In genomic region chr11:16561150-16561549, GRCh38 we compare ENCODE assay signal across 19 cellular contexts.
"Had no signal": no experiment of that assay in that cellular context is flagged by ENCODE, and none has a peak within 500 bp of the region (broad histone marks: within the 10 kb centered on the region; RNA-seq: fewer than 3 reads in every experiment).

No MANE protein-coding gene starts in this region.

- DNase-seq: dermis blood vessel endothelial cell; effector memory CD4-positive, alpha-beta T cell; left ventricle myocardium superior; lower lobe of right lung; naive B cell; pancreas; right lobe of liver; small intestine; stimulated activated CD4-positive, alpha-beta T cell treated with anti-CD3 and anti-CD28 coated beads, Interleukin-15, amount 100 ng/mL, for 24 hours; stimulated activated CD4-positive, alpha-beta T cell treated with anti-CD3 and anti-CD28 coated beads, Interleukin-2, amount 100 ng/mL, for 48 hours; stimulated activated naive B cell treated with anti-CD40 and anti-IgM and Interleukin-4, amounts not matched to agents 10 μg/mL and 1 μg/mL and 100 μg/mL, for 72 hours; transverse colon; upper lobe of right lung; uterus had no signal

- H3K27ac ChIP-seq: coronary artery, esophagus muscularis mucosa, lower lobe of right lung, neutrophil, pancreas, right lobe of liver, suprapubic skin, transverse colon, upper lobe of right lung, uterus had no signal

- H3K27me3 ChIP-seq: esophagus muscularis mucosa, neutrophil, pancreas, right lobe of liver, suprapubic skin, transverse colon, upper lobe of right lung, uterus had no signal

- ATAC-seq: left ventricle myocardium superior; lower lobe of right lung; natural killer cell treated with Interleukin-12 subunit alpha and Interleukin-12 subunit beta and Interleukin-15 and Interleukin-18, amount 100 ng/mL, for 72 hours; pancreas; right lobe of liver; stimulated activated naive B cell treated with anti-CD40 and anti-IgM and Interleukin-4, amounts not matched to agents 10 μg/mL and 1 μg/mL and 100 μg/mL, for 72 hours; upper lobe of right lung had no signal

- H3K4me3 ChIP-seq: coronary artery, esophagus muscularis mucosa, lower lobe of right lung, pancreas, right lobe of liver, suprapubic skin, transverse colon, upper lobe of right lung, uterus had no signal

- H3K36me3 ChIP-seq: esophagus muscularis mucosa, lower lobe of right lung, neutrophil, pancreas, right lobe of liver, suprapubic skin, transverse colon, upper lobe of right lung, uterus had no signal

- H3K9me3 ChIP-seq: esophagus muscularis mucosa, lower lobe of right lung, neutrophil, pancreas, right lobe of liver, suprapubic skin, transverse colon, upper lobe of right lung, uterus had no signal

- H3K4me1 ChIP-seq: esophagus muscularis mucosa, lower lobe of right lung, pancreas, right lobe of liver, suprapubic skin, transverse colon, upper lobe of right lung, uterus had no signal
